27 cellular contexts compared by ENCODE assay signal in the genomic region with DNA sequence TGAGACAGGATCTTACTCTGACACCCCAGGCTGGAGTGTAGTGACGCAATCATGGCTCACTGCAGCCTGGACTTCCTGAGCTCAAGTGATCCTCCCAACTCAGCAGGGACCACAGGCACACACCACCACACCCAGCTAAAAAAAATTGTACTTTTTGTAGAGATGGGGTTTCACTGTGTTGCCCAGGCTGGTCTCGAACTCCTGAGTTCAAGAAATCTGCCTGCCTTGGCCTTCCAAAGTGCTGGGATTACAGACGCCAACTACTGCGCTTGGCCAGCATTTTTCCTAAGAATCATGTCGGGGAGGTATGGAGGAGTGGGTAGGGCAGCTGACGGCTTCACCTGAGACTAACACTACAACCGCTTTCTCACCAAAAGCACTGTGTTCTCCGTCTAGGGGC. TPM values are rescaled to one million over a fixed set of nuclear protein-coding genes. Genes with fewer than 3 reads are reported as not detected.
"Had no signal": no experiment of that assay in that cellular context is flagged by ENCODE, and none has a peak within 500 bp of the region (broad histone marks: within the 10 kb centered on the region; RNA-seq: fewer than 3 reads in every experiment).

No MANE protein-coding gene starts in this region.

- H3K27me3 Mint-ChIP-seq: activated naive CD8-positive, alpha-beta T cell treated with anti-CD3 and anti-CD28 coated beads, Interleukin-2, amount 50 U/mL, for 24 hours had no signal

- H3K27ac Mint-ChIP-seq: activated CD8-positive, alpha-beta T cell treated with anti-CD3 and anti-CD28 coated beads, Interleukin-2, amount 10 ng/mL, durations not matched to agents 7 days and 5 days; activated naive CD4-positive, alpha-beta T cell treated with anti-CD3 and anti-CD28 coated beads, Interleukin-2, amount 50 U/mL, for 72 hours; activated naive CD8-positive, alpha-beta T cell treated with anti-CD3 and anti-CD28 coated beads, Interleukin-2, amount 50 U/mL, for 24 hours had no signal

- H3K4me3 Mint-ChIP-seq: activated CD8-positive, alpha-beta T cell treated with anti-CD3 and anti-CD28 coated beads, Interleukin-2, amount 10 ng/mL, durations not matched to agents 7 days and 5 days; activated naive CD8-positive, alpha-beta T cell treated with anti-CD3 and anti-CD28 coated beads, Interleukin-2, amount 50 U/mL, for 24 hours; activated T-cell treated with anti-CD3 and anti-CD28 coated beads, Interleukin-2, amount 50 U/mL, for 4 hours had no signal

- H3K9me3 Mint-ChIP-seq: activated naive CD4-positive, alpha-beta T cell treated with anti-CD3 and anti-CD28 coated beads, Interleukin-2, amount 50 U/mL, for 72 hours; activated naive CD8-positive, alpha-beta T cell treated with anti-CD3 and anti-CD28 coated beads, Interleukin-2, amount 50 U/mL, for 24 hours; activated T-cell treated with anti-CD3 and anti-CD28 coated beads, Interleukin-2, amount 50 U/mL, for 4 hours had no signal

- DNase-seq: activated CD4-positive, alpha-beta T cell treated with anti-CD3 and anti-CD28 coated beads for 48 hours; activated CD4-positive, alpha-beta T cell treated with anti-CD3 and anti-CD28 coated beads, Interleukin-2, amount 50 U/mL, for 4 hours; activated CD8-positive, alpha-beta T cell treated with anti-CD3 and anti-CD28 coated beads, Interleukin-2, amount 10 ng/mL, durations not matched to agents 7 days and 5 days; activated effector memory CD4-positive, alpha-beta T cell treated with anti-CD3 and anti-CD28 coated beads, Interleukin-2, amount 50 U/mL, for 16 hours; activated naive CD4-positive, alpha-beta T cell treated with Interleukin-2 at 50 U/mL for 16 hours; activated naive CD8-positive, alpha-beta T cell treated with anti-CD3 and anti-CD28 coated beads, Interleukin-2, amount 50 U/mL, for 24 hours; activated T-cell treated with anti-CD3 and anti-CD28 coated beads, Interleukin-2, amount 50 U/mL, for 4 hours; amniotic stem cell; body of pancreas; MM.1S; NCI-H1105 treated with DMSO at 0.1 percent for 48 hours; NCI-H1436 treated with DMSO at 0.1 percent for 48 hours; NCI-H187; NCI-H2081; NCI-H510A treated with DMSO at 0.1 percent for 48 hours; NCI-H69; NK-92 treated with Interleukin-12 subunit alpha and Interleukin-12 subunit beta, amount 100 ng/mL, for 24 hours; OCI-M1; RPMI8226; T-helper 1 cell; WERI-Rb-1 had no signal

- H3K27me3 ChIP-seq: ascending aorta, body of pancreas had no signal

- H3K36me3 ChIP-seq: ascending aorta, WERI-Rb-1 had no signal

- H3K4me1 Mint-ChIP-seq: activated naive CD8-positive, alpha-beta T cell treated with anti-CD3 and anti-CD28 coated beads, Interleukin-2, amount 50 U/mL, for 24 hours had no signal

- H3K27ac ChIP-seq: ascending aorta, body of pancreas, SK-N-MC, WERI-Rb-1 had no signal

- H3K4me1 ChIP-seq: ascending aorta, body of pancreas had no signal

- ATAC-seq: activated CD8-positive, alpha-beta T cell treated with anti-CD3 and anti-CD28 coated beads, Interleukin-2, amount 10 ng/mL, durations not matched to agents 7 days and 5 days; activated naive CD4-positive, alpha-beta T cell treated with anti-CD3 and anti-CD28 coated beads, Interleukin-2, amount 50 U/mL, for 72 hours; activated naive CD8-positive, alpha-beta T cell treated with anti-CD3 and anti-CD28 coated beads, Interleukin-2, amount 50 U/mL, for 24 hours; activated T-cell treated with anti-CD3 and anti-CD28 coated beads, Interleukin-2, amount 50 U/mL, for 4 hours; body of pancreas; Panc1; Right ventricle myocardium inferior had no signal

- H3K9me3 ChIP-seq: ascending aorta, body of pancreas had no signal

- H3K4me3 ChIP-seq: ascending aorta, body of pancreas, SK-N-MC had no signal

- H3K36me3 Mint-ChIP-seq: activated naive CD4-positive, alpha-beta T cell treated with anti-CD3 and anti-CD28 coated beads, Interleukin-2, amount 50 U/mL, for 72 hours had no signal

RNA-seq across cellular contexts. Expression of a gene that starts 50.4 kb away (rescaled TPM):
- total RNA-seq: activated CD8-positive, alpha-beta T cell treated with anti-CD3 and anti-CD28 coated beads, Interleukin-2, amount 10 ng/mL, durations not matched to agents 7 days and 5 days; T-helper 2 cell treated with Interferon-gamma antibody and Interleukin-4, amounts not matched to agents 100 ng/mL and 5 ng/mL, for 36 hours had no signal
